Comparison of ENCODE assay signal across 11 cellular contexts in genomic region chr15:73751481-73751880, GRCh38. TPM values are rescaled to one million over a fixed set of nuclear protein-coding genes. Genes with fewer than 3 reads are reported as not detected.
A peak's percentile ranks its signal among the peaks of the same experiment; 100 is the strongest.
DNase-seq lines count a peak whose midpoint lies in the region; ATAC-seq, FAIRE-seq and TF ChIP-seq lines count a peak whose summit lies in the region.
"Had no signal": no experiment of that assay in that cellular context is flagged by ENCODE, and none has a peak within 500 bp of the region (broad histone marks: within the 10 kb centered on the region; RNA-seq: fewer than 3 reads in every experiment).

No MANE protein-coding gene starts in this region.

- FAIRE-seq in urothelium cell line (lab: Jason Lieb, UNC), result no peak
- FAIRE-seq: GM12892 had no signal

- no peaks in the 10 kb centered on the region for H3K9me3 Mint-ChIP-seq in chondrocyte (ENCODE audit: low read depth)
- H3K9me3 Mint-ChIP-seq: dendritic cell treated with granulocyte-macrophage colony-stimulating factor and Interleukin-4, amounts not matched to agents 40 ng/mL and 50 ng/mL, for 4 days had no signal

- H3K4me3 Mint-ChIP-seq in chondrocyte (ENCODE audit: unreplicated experiment), result peak overlapping the region; percentile 67
- H3K4me3 Mint-ChIP-seq: activated CD4-positive, alpha-beta T cell treated with anti-CD3 and anti-CD28 coated beads for 36 hours; dendritic cell treated with granulocyte-macrophage colony-stimulating factor and Interleukin-4, amounts not matched to agents 40 ng/mL and 50 ng/mL, for 4 days had no signal

- no peaks in the 10 kb centered on the region for H4K20me1 ChIP-seq in Karpas-422 (ENCODE audit: insufficient read depth, low read depth, low read length)

- ATAC-seq in GM18517 (IDR thresholded peaks at IDR 0.05; ENCODE audit: unreplicated experiment), result no peak
- ATAC-seq: activated CD4-positive, alpha-beta T cell treated with anti-CD3 and anti-CD28 coated beads for 36 hours had no signal

- no peak overlapping the region for H3K4me2 ChIP-seq in Karpas-422 (ENCODE audit: low read depth, low read length, poor library complexity, severe bottlenecking)

- no peak for TF ChIP-seq CTCF in chondrocyte (IDR thresholded peaks at IDR 0.05)

- H2AFZ ChIP-seq in Karpas-422 (ENCODE audit: low read length), result no peak overlapping the region

- H3K4me1 Mint-ChIP-seq in chondrocyte (ENCODE audit: low read depth), result peaks cover 13% of the 10 kb centered on the region

- H3K9me3 ChIP-seq in HUES64 (ENCODE audit: insufficient read depth, low read depth, low read length) (no peaks in the 10 kb centered on the region), stomach smooth muscle (ENCODE audit: control insufficient read depth in 2 of 2, low read length in 2 of 2) (no peaks in the 10 kb centered on the region), Karpas-422 (ENCODE audit: low read length) (no peaks in the 10 kb centered on the region)

- H3K36me3 ChIP-seq in HUES64 (ENCODE audit: insufficient read depth, low read length) (no peaks in the 10 kb centered on the region), stomach smooth muscle (ENCODE audit: control insufficient read depth in 2 of 2, insufficient read depth in 2 of 2, low read length in 2 of 2) (no peaks in the 10 kb centered on the region), Karpas-422 (ENCODE audit: insufficient read depth, low read length) (no peaks in the 10 kb centered on the region)

- no peaks in the 10 kb centered on the region for H3K27me3 Mint-ChIP-seq in chondrocyte (ENCODE audit: low read depth)

- H3K9ac ChIP-seq in HUES64 (ENCODE audit: low read depth, low read length) (no peak overlapping the region), stomach smooth muscle (ENCODE audit: low read length in 2 of 2) (peak overlapping the region; percentile 47 to 56), Karpas-422 (ENCODE audit: low read length) (no peak overlapping the region)

- no peak for DNase-seq in chondrocyte (ENCODE audit: low spot score)
- DNase-seq in iPS-NIHi11 (ENCODE audit: low spot score), result peak; percentile 45
- DNase-seq in activated naive CD4-positive, alpha-beta T cell treated with anti-CD3 and anti-CD28 coated beads, Interleukin-2, amount 50 U/mL, for 16 hours, result no peak
- DNase-seq in urothelium cell line (ENCODE audit: low spot score), result no peak
- no peak for DNase-seq in Karpas-422
- DNase-seq: activated CD4-positive, alpha-beta T cell treated with anti-CD3 and anti-CD28 coated beads for 36 hours had no signal

- 9% methylated on average over 8 of the region's 9 CpGs for WGBS in HUES64

- peaks cover 24% of the 10 kb centered on the region for H3K4me1 ChIP-seq in HUES64 (ENCODE audit: insufficient read depth, low read length)
- peaks cover 21% of the 10 kb centered on the region for H3K4me1 ChIP-seq in stomach smooth muscle (ENCODE audit: control insufficient read depth, insufficient read depth, low read length)
- no peaks in the 10 kb centered on the region for H3K4me1 ChIP-seq in Karpas-422 (ENCODE audit: low read length)

- no peaks in the 10 kb centered on the region for H3K36me3 Mint-ChIP-seq in chondrocyte (ENCODE audit: low read depth)

- H3K9me2 ChIP-seq in Karpas-422 (replicated peaks; ENCODE audit: insufficient read depth, low read length), result no peaks in the 10 kb centered on the region

- peak overlapping the region; percentile 50 for H3K4me3 ChIP-seq in HUES64 (ENCODE audit: low read length)
- peak overlapping the region; percentile 69 to 70 for H3K4me3 ChIP-seq in stomach smooth muscle (ENCODE audit: low read length in 2 of 2)
- no peak overlapping the region for H3K4me3 ChIP-seq in Karpas-422 (ENCODE audit: low read length)

- H3K27ac ChIP-seq in HUES64 (ENCODE audit: low read depth, low read length), result no peak overlapping the region
- H3K27ac ChIP-seq in stomach smooth muscle (ENCODE audit: low read length), result no peak overlapping the region
- H3K27ac ChIP-seq in Karpas-422 (ENCODE audit: low read length), result no peak overlapping the region

- H3K27ac Mint-ChIP-seq in chondrocyte (ENCODE audit: unreplicated experiment), result no peak overlapping the region
- H3K27ac Mint-ChIP-seq: activated CD4-positive, alpha-beta T cell treated with anti-CD3 and anti-CD28 coated beads for 36 hours; dendritic cell treated with granulocyte-macrophage colony-stimulating factor and Interleukin-4, amounts not matched to agents 40 ng/mL and 50 ng/mL, for 4 days had no signal

- H3K27me3 ChIP-seq in HUES64 (ENCODE audit: insufficient read depth, low read length), result peaks cover 34% of the 10 kb centered on the region
- H3K27me3 ChIP-seq in stomach smooth muscle (ENCODE audit: control insufficient read depth in 1 of 2, insufficient read depth in 2 of 2, low read length in 2 of 2), result peaks cover 0 to 4% of the 10 kb centered on the region in 2 donors
- H3K27me3 ChIP-seq in Karpas-422 (ENCODE audit: low read length), result no peaks in the 10 kb centered on the region

- no peaks in the 10 kb centered on the region for H3K79me2 ChIP-seq in Karpas-422 (ENCODE audit: low read length)

RNA-seq across cellular contexts. Expression of gene INSYN1, which starts 1.7 kb away (rescaled TPM):
- 3.2 TPM for polyA plus RNA-seq in HUES64 (2013, experiment 1 of 2)
- 6.3 TPM for polyA plus RNA-seq in HUES64 (2013, experiment 2 of 2)
- total RNA-seq in chondrocyte, result 9.9 to 24.9 TPM (median 23.0 TPM) in 3 replicates
- total RNA-seq in Karpas-422 (2014; rRNA removed; shearing (Covaris generic); ENCODE audit: low replicate concordance), result not detected in 2 replicates
- total RNA-seq: activated CD4-positive, alpha-beta T cell treated with anti-CD3 and anti-CD28 coated beads for 36 hours had no signal

Comparison
In these comparisons a context has a peak if more than half of its experiments do, and no peak if none do; other contexts are left out.
1. H3K9ac ChIP-seq: peak in stomach smooth muscle (2 of 2); none in HUES64 (single experiment) and Karpas-422 (single experiment).
2. RNA of gene INSYN1, which starts 1.7 kb away (total RNA-seq): 9.9 to 24.9 TPM in chondrocyte; not detected in Karpas-422; every median in the first group is over 10 times any median in the second.